22 cellular contexts compared by ENCODE assay signal in the genomic region with DNA sequence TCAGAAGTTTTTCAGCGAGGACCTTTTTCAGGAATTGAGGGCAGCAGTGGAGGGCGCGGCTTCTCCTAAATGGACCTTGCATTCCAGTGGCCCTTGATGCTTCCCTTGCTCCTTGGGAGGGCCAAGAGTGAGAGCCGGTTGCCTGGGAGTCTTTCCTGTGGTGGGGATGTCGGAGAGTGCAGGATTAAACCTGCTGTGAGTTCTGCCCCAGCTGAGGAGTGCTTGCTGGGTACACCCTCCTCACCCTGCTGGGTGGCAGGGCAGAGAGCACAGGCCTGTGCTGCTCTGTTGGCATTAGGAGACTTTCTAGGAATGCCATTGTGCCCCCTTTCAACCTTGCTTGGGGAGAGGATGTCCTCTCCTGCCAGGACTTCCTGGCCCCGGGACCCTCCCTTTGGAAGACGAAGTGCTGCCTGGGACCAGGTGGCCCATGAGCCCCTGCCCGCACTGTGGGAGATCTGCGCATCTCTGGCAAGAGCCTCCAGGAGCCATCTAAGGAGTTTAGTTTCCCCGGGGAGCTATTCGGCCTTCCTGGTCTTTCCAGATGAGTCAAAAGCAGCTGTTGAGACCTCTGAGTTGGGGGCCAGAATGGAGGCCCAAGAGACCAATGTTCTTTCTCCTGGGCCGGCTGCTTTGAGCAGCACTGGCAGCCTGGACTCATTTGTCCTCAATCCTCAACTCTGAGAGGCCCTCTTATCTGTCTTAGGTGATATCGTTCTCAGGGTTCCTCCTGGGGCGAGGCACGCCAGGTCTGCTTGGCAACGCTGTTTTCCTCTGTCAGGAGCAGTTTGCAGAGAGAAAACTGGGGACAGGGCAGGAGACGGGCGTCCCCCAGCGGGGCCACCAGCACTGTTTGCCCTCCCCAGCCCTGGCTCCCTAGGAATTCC. TPM values are rescaled to one million over a fixed set of nuclear protein-coding genes. Genes with fewer than 3 reads are reported as not detected.
DNase-seq lines count a peak whose midpoint lies in the region; ATAC-seq, FAIRE-seq and TF ChIP-seq lines count a peak whose summit lies in the region.
"Had no signal": no experiment of that assay in that cellular context is flagged by ENCODE, and none has a peak within 500 bp of the region (broad histone marks: within the 10 kb centered on the region; RNA-seq: fewer than 3 reads in every experiment).

No MANE protein-coding gene starts in this region.

- H3K9me3 ChIP-seq in A549 (no peaks in the 10 kb centered on the region), PC-3 (ENCODE audit: low read length) (no peaks in the 10 kb centered on the region), keratinocyte (ENCODE audit: control insufficient read depth, low read depth, low read length) (no peaks in the 10 kb centered on the region), trophoblast cell (ENCODE audit: insufficient read depth, low read depth, low read length) (no peaks in the 10 kb centered on the region)
- H3K9me3 ChIP-seq: adrenal gland, HAP-1, right lobe of liver had no signal

- H2BK120ac ChIP-seq in trophoblast cell (ENCODE audit: insufficient read depth, low read length, poor library complexity), result no peak overlapping the region

- no peaks in the 10 kb centered on the region for H3F3A ChIP-seq in PC-3 (ENCODE audit: low read length, unreplicated experiment)

- no peak overlapping the region for H3K23ac ChIP-seq in trophoblast cell (ENCODE audit: low read length)

- H3K9me2 ChIP-seq in PC-3 (replicated peaks; ENCODE audit: low read length), result no peaks in the 10 kb centered on the region

- no peak for DNase-seq in A549 (ENCODE audit: low read depth in 1 of 2, low spot score in 1 of 2)
- no peak for DNase-seq in PC-3
- no peak for DNase-seq in keratinocyte (ENCODE audit: low read depth, low spot score)
- DNase-seq in trophoblast cell, result no peak
- DNase-seq in lower leg skin (ENCODE audit: low spot score in 2 of 2), result no peak
- no peak for DNase-seq in NCI-H82 treated with DMSO at 0.1 percent for 48 hours (lab: John Stamatoyannopoulos, UW; ENCODE audit: unreplicated experiment)
- DNase-seq in GM13976 (ENCODE audit: low spot score), result no peak
- DNase-seq in central memory CD4-positive, alpha-beta T cell, result no peak
- DNase-seq: activated CD8-positive, alpha-beta memory T cell treated with anti-CD3 and anti-CD28 coated beads, Interleukin-2, amount 10 ng/mL, durations not matched to agents 7 days and 5 days; adrenal gland; DMS 273 treated with DMSO at 0.1 percent for 48 hours; left cardiac atrium; MM.1S; NCI-H1694 treated with DMSO at 0.1 percent for 48 hours; NCI-H446; right lobe of liver; stimulated activated naive CD4-positive, alpha-beta T cell treated with Interleukin-2 at 50 U/mL for 16 hours had no signal

- no peak overlapping the region for H3K18ac ChIP-seq in trophoblast cell (ENCODE audit: low read length)

- in situ Hi-C loops in GM13976 (cut with MboI; ENCODE audit: low sequenced_read_pairs, unreplicated experiment), result no loop called here

- H3K79me1 ChIP-seq in trophoblast cell (ENCODE audit: low read length), result no peaks in the 10 kb centered on the region

- H3K4ac ChIP-seq in trophoblast cell (ENCODE audit: low read depth, low read length), result peak overlapping the region; percentile 55

- ATAC-seq in A549 (peak; percentile 35 to 43; a peak in 5 of 6 replicates), PC-3 (peak; percentile 3; the same call in 1 of the 2 replicates)
- ATAC-seq: activated CD8-positive, alpha-beta memory T cell treated with anti-CD3 and anti-CD28 coated beads, Interleukin-2, amount 10 ng/mL, durations not matched to agents 7 days and 5 days; right lobe of liver had no signal

- H3K9me1 ChIP-seq in keratinocyte (ENCODE audit: control insufficient read depth, extremely low read depth, insufficient read depth, low read length), result no peaks in the 10 kb centered on the region

- H3K9ac ChIP-seq in PC-3 (ENCODE audit: low read length) (no peak overlapping the region), keratinocyte (ENCODE audit: control insufficient read depth, extremely low read depth, insufficient read depth, low read length) (peak overlapping the region; percentile 51), trophoblast cell (ENCODE audit: low read length) (no peak overlapping the region)

- dilution Hi-C loops in keratinocyte (cut with MboI; ENCODE audit: extremely low pct_ligation_motif_present, low sequenced_read_pairs), result no loop called here

- peak overlapping the region; percentile 20 for H4K91ac ChIP-seq in trophoblast cell (ENCODE audit: low read depth, low read length)

- H3K36me3 ChIP-seq in PC-3 (ENCODE audit: low read depth, low read length) (peaks cover 10% of the 10 kb centered on the region; the same call in 1 of the 2 replicates), keratinocyte (ENCODE audit: control insufficient read depth in 2 of 2, extremely low read depth in 1 of 2, insufficient read depth in 2 of 2, low read length in 2 of 2) (peaks cover 0 to 1% of the 10 kb centered on the region in 2 experiments), trophoblast cell (ENCODE audit: control insufficient read depth in 1 of 2, insufficient read depth in 2 of 2, low read length in 2 of 2) (peaks cover 2 to 3% of the 10 kb centered on the region in 2 experiments)
- H3K36me3 ChIP-seq: adrenal gland had no signal

- peaks cover 45% of the 10 kb centered on the region for H3K79me2 ChIP-seq in PC-3 (ENCODE audit: low read length)
- no peaks in the 10 kb centered on the region for H3K79me2 ChIP-seq in keratinocyte (ENCODE audit: control insufficient read depth, insufficient read depth, low read length)
- H3K79me2 ChIP-seq in trophoblast cell (ENCODE audit: control insufficient read depth, insufficient read depth, low read length, poor library complexity), result no peaks in the 10 kb centered on the region

- H3K27ac ChIP-seq in A549, result peak overlapping the region in 1 of 2 experiments; percentile 75; a peak in 3 of 6 replicates
- H3K27ac ChIP-seq in PC-3 (ENCODE audit: low read length), result peak overlapping the region; percentile 41; the same call in 1 of the 2 replicates
- peak overlapping the region; percentile 72 for H3K27ac ChIP-seq in keratinocyte (ENCODE audit: control insufficient read depth, insufficient read depth, low read length)
- no peak overlapping the region for H3K27ac ChIP-seq in trophoblast cell (ENCODE audit: low read depth, low read length)
- H3K27ac ChIP-seq: adrenal gland, C4-2B, right lobe of liver had no signal

- intact Hi-C loops in PC-3 (cut with micrococcal nuclease) (no loop called here), lower leg skin (cut with DNase I; ENCODE audit: low total_unique reads) (no loop called here)

- H3K14ac ChIP-seq in trophoblast cell (ENCODE audit: low read length), result no peak overlapping the region

- H3K4me1 ChIP-seq in A549, result peaks cover 31% of the 10 kb centered on the region
- H3K4me1 ChIP-seq in PC-3 (ENCODE audit: insufficient read depth, low read length), result peaks cover 17% of the 10 kb centered on the region; the same call in 1 of the 2 replicates
- H3K4me1 ChIP-seq in keratinocyte (ENCODE audit: control insufficient read depth, extremely low read depth, insufficient read depth, low read length), result peaks cover 20% of the 10 kb centered on the region
- peaks cover 9 to 15% of the 10 kb centered on the region in 2 experiments for H3K4me1 ChIP-seq in trophoblast cell (ENCODE audit: control insufficient read depth in 1 of 2, insufficient read depth in 2 of 2, low read length in 2 of 2)
- H3K4me1 ChIP-seq: HAP-1 had no signal

- TF ChIP-seq RAD21 in A549 (conservative IDR thresholded peaks at IDR 0.05 in 1 of 2, IDR thresholded peaks at IDR 0.05 in 1 of 2), result no peak

- no peak for TF ChIP-seq EP300 in A549 (IDR thresholded peaks at IDR 0.05)

- peaks cover 4% of the 10 kb centered on the region; the same call in 1 of the 2 replicates for H4K20me1 ChIP-seq in PC-3 (ENCODE audit: low read length)
- no peaks in the 10 kb centered on the region for H4K20me1 ChIP-seq in keratinocyte (ENCODE audit: control insufficient read depth, extremely low read depth, insufficient read depth, low read length)

- FAIRE-seq in A549 (lab: Jason Lieb, UNC), result no peak
- FAIRE-seq in keratinocyte (lab: Jason Lieb, UNC), result no peak
- FAIRE-seq: bronchial epithelial cell, G401.6 had no signal

- H2BK5ac ChIP-seq in trophoblast cell (ENCODE audit: low read depth, low read length, poor library complexity), result no peak overlapping the region

- BruUV-seq in PC-3 (replicated peaks; lab: Mats Ljungman, UMichigan), result TSS peak; percentile 86

- no peak overlapping the region for H4K8ac ChIP-seq in trophoblast cell (ENCODE audit: low read depth, low read length)

- no peak overlapping the region for H2AK5ac ChIP-seq in trophoblast cell (ENCODE audit: low read length)

- no peak for TF ChIP-seq CTCF in A549 (IDR thresholded peaks at IDR 0.05)
- TF ChIP-seq CTCF in PC-3 (conservative IDR thresholded peaks at IDR 0.05; ENCODE audit: low read depth, low read length), result no peak
- TF ChIP-seq CTCF in keratinocyte (optimal IDR thresholded peaks at IDR 0.05 in 1 of 3, IDR thresholded peaks at IDR 0.05 in 1 of 3, conservative IDR thresholded peaks at IDR 0.05 in 1 of 3; ENCODE audit: extremely low read depth in 1 of 3, insufficient read depth in 2 of 3, low read length in 3 of 3), result no peak
- no peak for TF ChIP-seq CTCF in lower leg skin (IDR thresholded peaks at IDR 0.05)
- no peak for TF ChIP-seq CTCF in GM13976 (IDR thresholded peaks at IDR 0.05; ENCODE audit: borderline replicate concordance, control extremely low read depth, extremely low read depth, insufficient read depth, missing control alignments)

- no peak overlapping the region for H4K12ac ChIP-seq in trophoblast cell (ENCODE audit: low read depth, low read length)

- H3K4me3 ChIP-seq in A549, result no peak overlapping the region
- no peak overlapping the region for H3K4me3 ChIP-seq in PC-3 (ENCODE audit: low read length)
- peak overlapping the region in 1 of 3 experiments; percentile 50 for H3K4me3 ChIP-seq in keratinocyte (ENCODE audit: control insufficient read depth in 2 of 3, extremely low read depth in 1 of 3, insufficient read depth in 2 of 3, low read depth in 1 of 3, low read length in 3 of 3)
- H3K4me3 ChIP-seq in trophoblast cell (ENCODE audit: low read depth, low read length), result no peak overlapping the region
- H3K4me3 ChIP-seq in lower leg skin (ENCODE audit: low read depth, poor library complexity, severe bottlenecking), result no peak overlapping the region
- H3K4me3 ChIP-seq: adrenal gland, HAP-1, right lobe of liver had no signal

- H2BK12ac ChIP-seq in trophoblast cell (ENCODE audit: low read length), result no peak overlapping the region

- H2AFZ ChIP-seq in PC-3 (ENCODE audit: low read length) (no peak overlapping the region), keratinocyte (ENCODE audit: control insufficient read depth, low read length) (peak overlapping the region; percentile 76), trophoblast cell (ENCODE audit: insufficient read depth, low read length, poor library complexity) (no peak overlapping the region)

- POLR2A ChIA-PET in A549 (lab: Yijun Ruan, JAX), result no interaction called here
- POLR2A ChIA-PET in PC-3 (lab: Charles Lee; ENCODE audit: unreplicated experiment), result no interaction called here

- CTCF ChIA-PET in A549 (lab: Yijun Ruan, JAX) (interaction anchor here (0.6 to 1.1 kb wide), 3 partner anchors 15 to 119 kb away, joined by 3 read pairs; a partner anchor contains a TSS), PC-3 (lab: Charles Lee) (interaction anchor here (0.7 to 1.0 kb wide), 2 partner anchors 15 to 102 kb away, joined by 3 to 4 read pairs; a partner anchor contains a TSS)

- H3K27me3 ChIP-seq in PC-3 (ENCODE audit: low read length) (no peaks in the 10 kb centered on the region), keratinocyte (ENCODE audit: control insufficient read depth, extremely low read depth, insufficient read depth, low read length) (no peaks in the 10 kb centered on the region), trophoblast cell (ENCODE audit: insufficient read depth, low read length) (no peaks in the 10 kb centered on the region)
- H3K27me3 ChIP-seq: adrenal gland, right lobe of liver had no signal

- no peak for TF ChIP-seq POLR2A in A549 (IDR thresholded peaks at IDR 0.05; ENCODE audit: low read length)
- no peak for TF ChIP-seq POLR2A in lower leg skin (IDR thresholded peaks at IDR 0.05)

- WGBS in A549 (ENCODE audit: missing lambda C conversion rate), result 84% methylated on average over 19 of the region's 19 CpGs
- no CpG with 5 or more reads among the region's 19 CpGs for WGBS in trophoblast cell (ENCODE audit: extremely low coverage, insufficient coverage, insufficient read length)
- 74 to 81% methylated on average over 17 of the region's 19 CpGs for WGBS in lower leg skin, 2 donors

- H3K4me2 ChIP-seq in A549, result peak overlapping the region; percentile 40; the same call in 1 of the 3 replicates
- H3K4me2 ChIP-seq in PC-3 (ENCODE audit: low read length), result peak overlapping the region; percentile 43; the same call in 1 of the 2 replicates
- H3K4me2 ChIP-seq in keratinocyte (ENCODE audit: control insufficient read depth, extremely low read depth, insufficient read depth, low read depth, low read length), result peak overlapping the region; percentile 50
- H3K4me2 ChIP-seq in trophoblast cell (ENCODE audit: low read length), result no peak overlapping the region

RNA-seq across cellular contexts. Expression of a gene that starts 5.6 kb away (rescaled TPM):
- polyA plus RNA-seq in A549 (2011; rRNA removed) (18.9 and 20.7 TPM in 2 replicates), A549 (2017; fragmentation: RNase III; extraction: RNeasy Plus Mini Kit Qiagen cat#74134 plus additional on column Dnase treatment) (32.6 to 38.2 TPM (median 35.0 TPM) in 3 replicates), keratinocyte (13.8 to 28.2 TPM (median 14.9 TPM) in 3 replicates)
- 48.5 and 63.6 TPM in 2 replicates for polyA plus RNA-seq in A549 (2012; cell fraction: cytosol; rRNA removed)
- polyA plus RNA-seq in A549 (2012; cell fraction: nucleus; rRNA removed), result 194 and 265 TPM in 2 replicates
- polyA minus RNA-seq in A549 (2011; rRNA and poly(A)+ RNA removed), result 14.3 and 16.5 TPM in 2 replicates
- total RNA-seq in PC-3 (2014; rRNA removed) (92.9 and 122 TPM in 2 replicates), lower leg skin (10 to 100 TPM; 57.3 to 96.0 (median 79.6) TPM)
- polyA plus RNA-seq in keratinocyte (2011; ENCODE audit: low read depth), result 43.5 TPM
- 10.1 and 19.5 TPM in 2 replicates for polyA plus RNA-seq in keratinocyte (2011; cell fraction: cytosol; rRNA removed)
- polyA plus RNA-seq in keratinocyte (2011; cell fraction: nucleus; rRNA removed), result 37.9 and 41.0 TPM in 2 replicates
- 20.6 and 59.9 TPM in 2 replicates for polyA plus RNA-seq in keratinocyte (2012; ENCODE audit: low replicate concordance)
- polyA minus RNA-seq in keratinocyte, result 16.4 to 19.0 TPM (median 16.5 TPM) in 3 replicates
- 36.6 TPM for polyA minus RNA-seq in keratinocyte (2011; cell fraction: cytosol; rRNA and poly(A)+ RNA removed)
- 23.8 and 27.2 TPM in 2 replicates for polyA minus RNA-seq in keratinocyte (2011; cell fraction: nucleus; rRNA and poly(A)+ RNA removed)
- 25.4 and 29.0 TPM in 2 replicates for polyA plus RNA-seq in trophoblast cell (2013)

RNA-seq across cellular contexts. Expression of a gene that starts 14.8 kb away (rescaled TPM):
- polyA plus RNA-seq in A549 (2011; rRNA removed) (24.8 and 42.5 TPM in 2 replicates), A549 (2017; fragmentation: RNase III; extraction: RNeasy Plus Mini Kit Qiagen cat#74134 plus additional on column Dnase treatment) (37.7 to 38.4 TPM (median 38.3 TPM) in 3 replicates), keratinocyte (18.4 to 29.7 TPM (median 24.1 TPM) in 3 replicates)
- polyA plus RNA-seq in A549 (2012; cell fraction: cytosol; rRNA removed), result 61.5 and 68.2 TPM in 2 replicates
- 94.8 and 106 TPM in 2 replicates for polyA plus RNA-seq in A549 (2012; cell fraction: nucleus; rRNA removed)
- polyA minus RNA-seq in A549 (2011; rRNA and poly(A)+ RNA removed), result 35.1 and 35.5 TPM in 2 replicates
- total RNA-seq in PC-3 (2014; rRNA removed) (61.6 and 70.4 TPM in 2 replicates), lower leg skin (10 to 100 TPM; 42.7 to 70.8 (median 50.8) TPM)
- polyA plus RNA-seq in keratinocyte (2011; ENCODE audit: low read depth), result 10.7 TPM
- 11.6 and 14.6 TPM in 2 replicates for polyA plus RNA-seq in keratinocyte (2011; cell fraction: cytosol; rRNA removed)
- polyA plus RNA-seq in keratinocyte (2011; cell fraction: nucleus; rRNA removed), result 40.1 and 42.8 TPM in 2 replicates
- 17.1 and 33.5 TPM in 2 replicates for polyA plus RNA-seq in keratinocyte (2012; ENCODE audit: low replicate concordance)
- 20.7 to 30.3 TPM (median 30.3 TPM) in 3 replicates for polyA minus RNA-seq in keratinocyte
- polyA minus RNA-seq in keratinocyte (2011; cell fraction: cytosol; rRNA and poly(A)+ RNA removed), result 24.0 TPM
- polyA minus RNA-seq in keratinocyte (2011; cell fraction: nucleus; rRNA and poly(A)+ RNA removed), result 7.8 and 9.7 TPM in 2 replicates
- 10.4 and 11.3 TPM in 2 replicates for polyA plus RNA-seq in trophoblast cell (2013)

RNA-seq across cellular contexts. Expression of a gene that starts 15.7 kb away (rescaled TPM):
- polyA plus RNA-seq in A549 (2011; rRNA removed), result 3.6 and 4.6 TPM in 2 replicates
- 6.7 and 8.7 TPM in 2 replicates for polyA plus RNA-seq in A549 (2012; cell fraction: cytosol; rRNA removed)
- 17.8 and 29.6 TPM in 2 replicates for polyA plus RNA-seq in A549 (2012; cell fraction: nucleus; rRNA removed)
- 9.9 to 11.2 TPM (median 10.7 TPM) in 3 replicates for polyA plus RNA-seq in A549 (2017; fragmentation: RNase III; extraction: RNeasy Plus Mini Kit Qiagen cat#74134 plus additional on column Dnase treatment)
- 8.2 and 9.4 TPM in 2 replicates for polyA minus RNA-seq in A549 (2011; rRNA and poly(A)+ RNA removed)
- total RNA-seq in PC-3 (2014; rRNA removed), result 22.0 and 28.3 TPM in 2 replicates
- 3.7 to 6.1 TPM (median 6.0 TPM) in 3 replicates for polyA plus RNA-seq in keratinocyte
- polyA plus RNA-seq in keratinocyte (2011; ENCODE audit: low read depth), result 2.5 TPM
- 3.3 and 6.2 TPM in 2 replicates for polyA plus RNA-seq in keratinocyte (2011; cell fraction: cytosol; rRNA removed)
- polyA plus RNA-seq in keratinocyte (2011; cell fraction: nucleus; rRNA removed), result 13.5 and 15.8 TPM in 2 replicates
- 4.7 and 8.2 TPM in 2 replicates for polyA plus RNA-seq in keratinocyte (2012; ENCODE audit: low replicate concordance)
- 6.5 to 17.7 TPM (median 7.3 TPM) in 3 replicates for polyA minus RNA-seq in keratinocyte
- polyA minus RNA-seq in keratinocyte (2011; cell fraction: cytosol; rRNA and poly(A)+ RNA removed), result 13.4 TPM
- polyA minus RNA-seq in keratinocyte (2011; cell fraction: nucleus; rRNA and poly(A)+ RNA removed), result 12.1 TPM in 2 replicates
- polyA plus RNA-seq in trophoblast cell (2013), result 5.6 and 5.7 TPM in 2 replicates
- 10 to 100 TPM; 11.7 to 23.2 (median 17.8) TPM for total RNA-seq in lower leg skin

RNA-seq across cellular contexts. Expression of a gene that starts 56.5 kb away (rescaled TPM):
- polyA plus RNA-seq in A549 (2011; rRNA removed), result 12.4 and 17.7 TPM in 2 replicates
- polyA plus RNA-seq in A549 (2012; cell fraction: cytosol; rRNA removed), result 14.1 and 16.2 TPM in 2 replicates
- 120 and 145 TPM in 2 replicates for polyA plus RNA-seq in A549 (2012; cell fraction: nucleus; rRNA removed)
- 27.4 to 33.9 TPM (median 33.5 TPM) in 3 replicates for polyA plus RNA-seq in A549 (2017; fragmentation: RNase III; extraction: RNeasy Plus Mini Kit Qiagen cat#74134 plus additional on column Dnase treatment)
- polyA minus RNA-seq in A549 (2011; rRNA and poly(A)+ RNA removed), result 21.2 and 21.5 TPM in 2 replicates
- 3.2 and 7.1 TPM in 2 replicates for total RNA-seq in PC-3 (2014; rRNA removed)
- 0.01 to 0.35 TPM (median 0.14 TPM) in 3 replicates for polyA plus RNA-seq in keratinocyte
- polyA plus RNA-seq in keratinocyte (2011; ENCODE audit: low read depth), result 1.6 TPM
- not detected in 2 replicates for polyA plus RNA-seq in keratinocyte (2011; cell fraction: cytosol; rRNA removed)
- 0.57 and 1.9 TPM in 2 replicates for polyA plus RNA-seq in keratinocyte (2011; cell fraction: nucleus; rRNA removed)
- polyA plus RNA-seq in keratinocyte (2012; ENCODE audit: low replicate concordance), result 0.44 and 1.9 TPM in 2 replicates
- polyA minus RNA-seq in keratinocyte, result 0.06 TPM in 1 of 3 replicates, not detected in the others
- not detected for polyA minus RNA-seq in keratinocyte (2011; cell fraction: cytosol; rRNA and poly(A)+ RNA removed)
- 1.4 TPM in 1 of 2 replicates, not detected in the other for polyA minus RNA-seq in keratinocyte (2011; cell fraction: nucleus; rRNA and poly(A)+ RNA removed)
- 8.3 and 8.9 TPM in 2 replicates for polyA plus RNA-seq in trophoblast cell (2013)
- total RNA-seq in lower leg skin, result 100 to 1,000 TPM in 1 of 4 donors, 10 to 100 TPM in 3; 32.1 to 103 (median 38.9) TPM
- total RNA-seq: RPMI7951 had no signal
